ENCODE assay signal across 1 cellular context in genomic region chr10:92142512-92142911, GRCh38.
TF ChIP-seq lines count a peak whose summit lies in the region.

No MANE protein-coding gene starts in this region.

TF ChIP-seq in HEK293, 187 proteins besides CTCF, POLR2A, EP300 and RAD21 (continued from another document):
- no peak for TF ChIP-seq BCL11A (tag by site-specific recombination; IDR thresholded peaks at IDR 0.05; ENCODE audit: low read depth)
- TF ChIP-seq KLF17 (tag by site-specific recombination; IDR thresholded peaks at IDR 0.05), result no peak
- no peak for TF ChIP-seq ZSCAN30 (tag by site-specific recombination; IDR thresholded peaks at IDR 0.05)
- TF ChIP-seq ZNF76 (tag by site-specific recombination; IDR thresholded peaks at IDR 0.05; ENCODE audit: borderline replicate concordance, low read depth), result no peak
- no peak for TF ChIP-seq ZNF585B (tag by site-specific recombination; IDR thresholded peaks at IDR 0.05)
- no peak for TF ChIP-seq ZNF791 (tag by site-specific recombination; IDR thresholded peaks at IDR 0.05)
- no peak for TF ChIP-seq ZSCAN18 (tag by site-specific recombination; IDR thresholded peaks at IDR 0.05)
- no peak for TF ChIP-seq SCRT2 (tag by site-specific recombination; IDR thresholded peaks at IDR 0.05)
- TF ChIP-seq PRDM1 (tag by site-specific recombination; IDR thresholded peaks at IDR 0.05), result no peak
- TF ChIP-seq ZNF623 (tag by site-specific recombination; IDR thresholded peaks at IDR 0.05), result no peak
- no peak for TF ChIP-seq ZFP37 (tag by site-specific recombination; IDR thresholded peaks at IDR 0.05)
- TF ChIP-seq ZNF677 (tag by site-specific recombination; IDR thresholded peaks at IDR 0.05), result no peak
- TF ChIP-seq ZBTB21 (tag by site-specific recombination; IDR thresholded peaks at IDR 0.05), result no peak
- no peak for TF ChIP-seq ZNF302 (tag by site-specific recombination; IDR thresholded peaks at IDR 0.05; ENCODE audit: low read depth)
- TF ChIP-seq PRDM6 (tag by site-specific recombination; IDR thresholded peaks at IDR 0.05), result peak; percentile 59; the same call in 1 of the 2 replicates
- TF ChIP-seq TRIM28 (IDR thresholded peaks at IDR 0.05; ENCODE audit: borderline replicate concordance, low read length), result no peak
- no peak for TF ChIP-seq ZNF544 (tag by site-specific recombination; IDR thresholded peaks at IDR 0.05)
- no peak for TF ChIP-seq ATF2 (tag by site-specific recombination; IDR thresholded peaks at IDR 0.05; ENCODE audit: low read depth)
- TF ChIP-seq ZBTB48 (tag by site-specific recombination; IDR thresholded peaks at IDR 0.05), result no peak
- no peak for TF ChIP-seq ZNF248 (tag by site-specific recombination; IDR thresholded peaks at IDR 0.05)
- no peak for TF ChIP-seq ZBTB26 (tag by site-specific recombination; optimal IDR thresholded peaks at IDR 0.05)
- 0 out of 2 replicates have a peak, but pooled peaks have one; percentile 26 for TF ChIP-seq IKZF3 (tag by site-specific recombination; IDR thresholded peaks at IDR 0.05)
- no peak for TF ChIP-seq ZNF629 (tag by site-specific recombination; IDR thresholded peaks at IDR 0.05)
